In the genomic region with DNA sequence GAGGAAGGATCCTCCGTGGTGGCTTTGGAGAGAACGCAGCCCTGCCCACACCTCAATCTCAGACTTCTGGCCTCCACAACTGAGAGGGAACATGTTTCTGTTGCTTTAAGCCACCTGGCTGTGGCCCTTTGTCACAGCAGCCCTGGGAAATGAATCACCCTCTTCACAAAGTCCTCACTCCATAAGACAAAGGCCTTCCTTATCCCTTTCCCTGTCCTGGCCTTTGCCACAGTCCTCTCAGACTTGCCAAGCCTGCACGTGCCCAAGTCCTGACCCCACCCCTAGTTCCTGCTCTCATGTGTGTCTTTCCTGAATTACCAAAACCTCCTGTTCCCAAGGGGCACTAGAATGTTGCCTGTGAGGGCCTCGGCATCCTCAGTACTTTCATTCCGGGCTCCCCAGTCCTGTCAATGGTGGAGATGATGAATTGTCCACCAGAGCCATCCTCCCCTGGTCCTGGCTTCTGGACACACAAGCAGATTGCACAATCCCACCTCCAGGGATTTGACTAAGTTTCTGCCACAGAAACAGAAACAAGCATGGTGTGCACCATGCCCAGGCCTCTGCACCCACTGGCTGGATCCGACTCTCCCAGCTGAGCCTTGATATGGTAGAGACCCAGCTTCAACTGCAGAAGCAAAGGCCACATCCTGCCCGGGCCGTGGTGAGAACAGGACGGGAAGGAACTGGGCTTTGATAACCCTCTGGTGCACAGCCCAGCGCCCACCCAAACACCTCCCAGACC, we compare ENCODE assay signal across 26 cellular contexts.
DNase-seq lines count a peak whose midpoint lies in the region; ATAC-seq and TF ChIP-seq lines count a peak whose summit lies in the region.
"Had no signal": no experiment of that assay in that cellular context is flagged by ENCODE, and none has a peak within 500 bp of the region (broad histone marks: within the 10 kb centered on the region; RNA-seq: fewer than 3 reads in every experiment).

No MANE protein-coding gene starts in this region.

- H3K27me3 ChIP-seq in IMR-90 (ENCODE audit: control insufficient read depth, insufficient read depth, low read length) (no peaks in the 10 kb centered on the region), endodermal cell (ENCODE audit: control insufficient read depth, insufficient read depth, low read length, poor library complexity, severe bottlenecking) (peaks cover 3% of the 10 kb centered on the region)
- H3K27me3 ChIP-seq: ovary, thyroid gland had no signal

- no TSS peak for BruUV-seq in IMR-90 (replicated peaks; lab: Mats Ljungman, UMichigan)

- peaks cover 30% of the 10 kb centered on the region for H3K27me3 Mint-ChIP-seq in endodermal cell (ENCODE audit: insufficient read depth)
- peaks cover 39% of the 10 kb centered on the region for H3K27me3 Mint-ChIP-seq in nephron progenitor cell (ENCODE audit: low read depth, poor library complexity)
- H3K27me3 Mint-ChIP-seq: activated naive CD8-positive, alpha-beta T cell treated with anti-CD3 and anti-CD28 coated beads, Interleukin-2, amount 10 ng/mL, durations not matched to agents 7 days and 5 days had no signal

- H3K9me3 Mint-ChIP-seq in endodermal cell (no peaks in the 10 kb centered on the region), nephron progenitor cell (no peaks in the 10 kb centered on the region)
- H3K9me3 Mint-ChIP-seq: activated naive CD8-positive, alpha-beta T cell treated with anti-CD3 and anti-CD28 coated beads, Interleukin-2, amount 10 ng/mL, durations not matched to agents 7 days and 5 days; memory B cell; T-helper 1 cell treated with Interleukin-12 subunit alpha and Interleukin-12 subunit beta and Interleukin-4 antibody, amounts not matched to agents 30 μg/mL and 1 μg/mL, for 36 hours had no signal

- TF ChIP-seq RAD21 in IMR-90 (IDR thresholded peaks at IDR 0.05; ENCODE audit: low read length): no peak

- H2BK5ac ChIP-seq in IMR-90 (ENCODE audit: low read depth, low read length, poor library complexity, severe bottlenecking): no peak overlapping the region

- H3K14ac ChIP-seq in IMR-90 (replicated peaks; ENCODE audit: low read depth, low read length): no peak overlapping the region

- 80% methylated on average over 4 of the region's 10 CpGs; no CpG with 5 or more reads in 1 of the 2 experiments for WGBS in IMR-90 (ENCODE audit: extremely low coverage in 2 of 2, insufficient read length in 1 of 2), 2 experiments
- WGBS in endodermal cell (ENCODE audit: insufficient coverage in 1 of 2, insufficient read length in 1 of 2), 2 experiments: 91 to 92% methylated on average over 5 to 10 of the region's 10 CpGs

- H3K27ac Mint-ChIP-seq in endodermal cell (no peak overlapping the region), nephron progenitor cell (peak overlapping the region; percentile 12)
- H3K27ac Mint-ChIP-seq: activated naive CD8-positive, alpha-beta T cell treated with anti-CD3 and anti-CD28 coated beads, Interleukin-2, amount 10 ng/mL, durations not matched to agents 7 days and 5 days; CD4-positive, alpha-beta memory T cell; memory B cell; naive thymus-derived CD4-positive, alpha-beta T cell; T-helper 1 cell treated with Interleukin-12 subunit alpha and Interleukin-12 subunit beta and Interleukin-4 antibody, amounts not matched to agents 30 μg/mL and 1 μg/mL, for 36 hours had no signal

- no peak overlapping the region for H2BK120ac ChIP-seq in IMR-90 (ENCODE audit: low read depth, low read length)

- POLR2A ChIA-PET in IMR-90 (lab: Charles Lee; ENCODE audit: unreplicated experiment): no interaction called here

- no peaks in the 10 kb centered on the region for H3K4me1 Mint-ChIP-seq in endodermal cell
- H3K4me1 Mint-ChIP-seq in nephron progenitor cell: peaks cover 8% of the 10 kb centered on the region
- H3K4me1 Mint-ChIP-seq: activated naive CD8-positive, alpha-beta T cell treated with anti-CD3 and anti-CD28 coated beads, Interleukin-2, amount 10 ng/mL, durations not matched to agents 7 days and 5 days; CD4-positive, alpha-beta memory T cell; memory B cell; naive thymus-derived CD4-positive, alpha-beta T cell had no signal

- H3K4me3 Mint-ChIP-seq in endodermal cell (no peak overlapping the region), nephron progenitor cell (no peak overlapping the region)
- H3K4me3 Mint-ChIP-seq: activated naive CD8-positive, alpha-beta T cell treated with anti-CD3 and anti-CD28 coated beads, Interleukin-2, amount 10 ng/mL, durations not matched to agents 7 days and 5 days; CD4-positive, alpha-beta memory T cell; memory B cell; naive thymus-derived CD4-positive, alpha-beta T cell; T-helper 1 cell treated with Interleukin-12 subunit alpha and Interleukin-12 subunit beta and Interleukin-4 antibody, amounts not matched to agents 30 μg/mL and 1 μg/mL, for 36 hours had no signal

- no peak overlapping the region for H2AK9ac ChIP-seq in IMR-90 (replicated peaks; ENCODE audit: low read depth, low read length, poor library complexity)

- no peak overlapping the region for H3K4me3 ChIP-seq in IMR-90 (ENCODE audit: insufficient read depth, low read depth, low read length)
- H3K4me3 ChIP-seq in endodermal cell (ENCODE audit: low read length): no peak overlapping the region
- H3K4me3 ChIP-seq: coronary artery, ovary, SJCRH30, thyroid gland had no signal

- DNase-seq in DMS53 treated with DMSO at 0.1 percent for 48 hours (lab: John Stamatoyannopoulos, UW; ENCODE audit: unreplicated experiment) (peak; percentile 49), IMR-90 (no peak), endodermal cell (peak; percentile 50), nephron progenitor cell (no peak), superior temporal gyrus (ENCODE audit: extremely low spot score) (no peak), GM13977 (ENCODE audit: low spot score) (no peak), COR-L47 (lab: John Stamatoyannopoulos, UW) (no peak), medulla oblongata (ENCODE audit: extremely low spot score) (no peak)
- DNase-seq: activated CD4-positive, alpha-beta T cell treated with anti-CD3 and anti-CD28 coated beads for 48 hours; activated naive CD8-positive, alpha-beta T cell treated with anti-CD3 and anti-CD28 coated beads, Interleukin-2, amount 10 ng/mL, durations not matched to agents 7 days and 5 days; CD4-positive, alpha-beta memory T cell; foreskin fibroblast; islet precursor cell; KBM-7; MV-4-11; naive thymus-derived CD4-positive, alpha-beta T cell; NCI-H187 treated with DMSO at 0.1 percent for 48 hours; NCI-H774; SJCRH30; stimulated activated CD4-positive, alpha-beta T cell treated with anti-CD3 and anti-CD28 coated beads, Interleukin-1b, Interleukin-23, amount 100 ng/mL, for 48 hours; stimulated activated naive CD4-positive, alpha-beta T cell; thyroid gland had no signal

- dilution Hi-C loops in IMR-90 (cut with HindIII; ENCODE audit: low sequenced_read_pairs, unreplicated experiment): loop anchor here (25.0 kb wide), 1 partner anchor 192 kb away; no protein-coding TSS in a partner anchor

- no peak overlapping the region for H3K23ac ChIP-seq in IMR-90 (ENCODE audit: low read depth, low read length)

- H4K91ac ChIP-seq in IMR-90 (ENCODE audit: insufficient read depth, low read depth, low read length): no peak overlapping the region

- H2BK20ac ChIP-seq in IMR-90 (ENCODE audit: low read depth, low read length): no peak overlapping the region

- no peak overlapping the region for H2AFZ ChIP-seq in IMR-90 (replicated peaks; ENCODE audit: low read length, poor library complexity)

- no peak overlapping the region for H3K9ac ChIP-seq in IMR-90 (ENCODE audit: low read depth, low read length)
- H3K9ac ChIP-seq in endodermal cell (ENCODE audit: extremely low read depth, low read length, poor library complexity, severe bottlenecking): no peak overlapping the region

- in situ Hi-C loops in IMR-90 (cut with MboI; ENCODE audit: low sequenced_read_pairs): loop anchor here (5.0 kb wide), 1 partner anchor 202 kb away; no protein-coding TSS in a partner anchor
- in situ Hi-C loops in GM13977 (cut with MboI; ENCODE audit: low pct_unique_long_range_greater_than_20kb, low sequenced_read_pairs, unreplicated experiment): no loop called here

- no peak for TF ChIP-seq POLR2A in IMR-90 (IDR thresholded peaks at IDR 0.05; ENCODE audit: low read depth, low read length)

- no peak overlapping the region for H3K4me2 ChIP-seq in IMR-90 (ENCODE audit: low read depth, low read length)

- no peak overlapping the region for H4K8ac ChIP-seq in IMR-90 (ENCODE audit: low read depth in 2 of 2, low read length in 2 of 2)

- H2AK5ac ChIP-seq in IMR-90 (ENCODE audit: low read depth, low read length): no peak overlapping the region

- no peak overlapping the region for H3K56ac ChIP-seq in IMR-90 (ENCODE audit: extremely low read depth, insufficient read depth, low read length)

- H3K9me1 ChIP-seq in IMR-90 (ENCODE audit: insufficient read depth, low read length): no peaks in the 10 kb centered on the region; the same call in 1 of the 2 replicates

- no peaks in the 10 kb centered on the region for H4K20me1 ChIP-seq in IMR-90 (ENCODE audit: insufficient read depth, low read length)

- H2BK15ac ChIP-seq in IMR-90 (ENCODE audit: low read depth, low read length): no peak overlapping the region

- H3K36me3 Mint-ChIP-seq in endodermal cell (ENCODE audit: low read depth): no peaks in the 10 kb centered on the region
- no peaks in the 10 kb centered on the region for H3K36me3 Mint-ChIP-seq in nephron progenitor cell (ENCODE audit: low read depth)
- H3K36me3 Mint-ChIP-seq: activated naive CD8-positive, alpha-beta T cell treated with anti-CD3 and anti-CD28 coated beads, Interleukin-2, amount 10 ng/mL, durations not matched to agents 7 days and 5 days; CD4-positive, alpha-beta memory T cell; memory B cell; naive thymus-derived CD4-positive, alpha-beta T cell had no signal

- no peak for TF ChIP-seq CTCF in IMR-90 (conservative IDR thresholded peaks at IDR 0.05; ENCODE audit: low read depth, low read length)
- peak; percentile 62 for TF ChIP-seq CTCF in endodermal cell (conservative IDR thresholded peaks at IDR 0.05)
- no peak for TF ChIP-seq CTCF in nephron progenitor cell (IDR thresholded peaks at IDR 0.05)
- no peak for TF ChIP-seq CTCF in GM13977 (IDR thresholded peaks at IDR 0.05; ENCODE audit: extremely low read depth, insufficient read depth, missing control alignments)

- no peak overlapping the region for H4K5ac ChIP-seq in IMR-90 (ENCODE audit: low read depth, low read length)

- no peak overlapping the region for H3K27ac ChIP-seq in IMR-90 (ENCODE audit: insufficient read depth, low read length)
- H3K27ac ChIP-seq in endodermal cell (ENCODE audit: low read depth, low read length): no peak overlapping the region
- H3K27ac ChIP-seq: coronary artery, ovary, SJCRH30, thyroid gland had no signal

- intact Hi-C loops in IMR-90 (cut with micrococcal nuclease): no loop called here

- H3K18ac ChIP-seq in IMR-90 (ENCODE audit: low read depth, low read length): no peak overlapping the region

- H3K9me3 ChIP-seq in IMR-90 (ENCODE audit: control insufficient read depth, insufficient read depth, low read length) (no peaks in the 10 kb centered on the region), endodermal cell (ENCODE audit: control insufficient read depth, low read length) (no peaks in the 10 kb centered on the region)
- H3K9me3 ChIP-seq: ovary, SJCRH30, thyroid gland had no signal

- peak; percentile 44; the same call in 1 of the 2 replicates for ATAC-seq in IMR-90 (ENCODE audit: low read depth)
- ATAC-seq: naive thymus-derived CD4-positive, alpha-beta T cell had no signal

- H3K4me1 ChIP-seq in IMR-90 (ENCODE audit: control insufficient read depth, insufficient read depth, low read length): no peaks in the 10 kb centered on the region
- no peaks in the 10 kb centered on the region for H3K4me1 ChIP-seq in endodermal cell (ENCODE audit: control insufficient read depth, insufficient read depth, low read length)
- H3K4me1 ChIP-seq: SJCRH30 had no signal

- CTCF ChIA-PET in IMR-90 (lab: Yijun Ruan, JAX): no interaction called here

- H3K36me3 ChIP-seq in IMR-90 (ENCODE audit: control insufficient read depth, insufficient read depth, low read length): peaks cover 4% of the 10 kb centered on the region; the same call in 1 of the 2 replicates
- H3K36me3 ChIP-seq in endodermal cell (ENCODE audit: control insufficient read depth, insufficient read depth, low read length): no peaks in the 10 kb centered on the region
- H3K36me3 ChIP-seq: ovary, SJCRH30, thyroid gland had no signal

- H3K4ac ChIP-seq in IMR-90 (ENCODE audit: low read depth, low read length): no peak overlapping the region

- no peaks in the 10 kb centered on the region for H3K79me1 ChIP-seq in IMR-90 (ENCODE audit: low read depth in 1 of 2, low read length in 2 of 2)

Comparison
In these comparisons a context has a peak if more than half of its experiments do, and no peak if none do; other contexts are left out.
1. DNase-seq: peak in DMS53 treated with DMSO at 0.1 percent for 48 hours (single experiment) and endodermal cell (single experiment); none in IMR-90 (single experiment), nephron progenitor cell (single experiment), superior temporal gyrus (single experiment), GM13977 (single experiment), COR-L47 (single experiment) and medulla oblongata (single experiment).